22 cellular contexts compared by ENCODE assay signal in the genomic region with DNA sequence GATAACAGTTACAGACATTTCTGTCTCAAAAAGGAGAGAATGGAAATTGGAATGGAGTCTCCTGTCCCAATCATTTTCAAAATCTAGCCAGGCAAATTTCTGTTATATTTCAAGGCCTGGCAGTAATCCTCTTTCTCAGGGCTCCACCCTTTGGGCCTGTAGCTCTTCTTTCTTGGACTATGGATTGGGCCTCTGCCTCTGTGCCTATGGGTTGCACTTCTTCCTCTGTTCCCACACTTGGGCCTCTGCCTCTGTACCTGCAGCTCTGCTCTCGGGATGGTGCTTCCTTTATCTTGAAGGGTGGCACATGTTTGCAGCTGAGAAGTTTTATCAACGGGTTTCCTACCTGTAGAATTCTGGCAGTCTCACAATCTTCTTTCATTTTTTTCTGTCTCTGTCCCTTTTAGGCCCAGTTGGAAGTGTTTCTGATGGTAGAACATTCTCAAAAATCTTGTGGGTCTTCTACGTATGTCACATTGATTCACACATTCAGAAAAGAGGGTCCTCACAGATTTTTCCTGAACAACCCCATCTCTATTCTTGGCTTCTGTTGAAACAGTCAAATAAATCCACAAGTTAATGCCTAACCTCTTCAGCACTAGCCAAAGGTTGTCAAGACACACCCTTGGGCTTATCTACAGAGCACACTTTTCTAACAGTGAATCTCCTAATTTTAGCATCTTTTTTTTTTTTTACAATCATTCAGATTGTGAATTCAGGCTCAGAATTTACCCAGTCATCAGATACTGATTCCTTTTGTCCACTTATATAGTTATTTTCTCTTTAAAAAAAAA.
A peak's percentile ranks its signal among the peaks of the same experiment; 100 is the strongest.
DNase-seq lines count a peak whose midpoint lies in the region; ATAC-seq, FAIRE-seq and TF ChIP-seq lines count a peak whose summit lies in the region.
"Had no signal": no experiment of that assay in that cellular context is flagged by ENCODE, and none has a peak within 500 bp of the region (broad histone marks: within the 10 kb centered on the region; RNA-seq: fewer than 3 reads in every experiment).

No MANE protein-coding gene starts in this region.

- intact Hi-C loops in endothelial cell of umbilical vein (cut with micrococcal nuclease) (no loop called here), mucosa of descending colon (cut with DNase I, micrococcal nuclease) (no loop called here)

- 95% methylated on average over 1 of the region's 3 CpGs for WGBS in mesenchymal stem cell

- BruUV-seq in endothelial cell of umbilical vein (replicated peaks; lab: Mats Ljungman, UMichigan): no TSS peak

- TF ChIP-seq POLR2A in endothelial cell of umbilical vein (IDR thresholded peaks at IDR 0.05; ENCODE audit: low read depth, low read length): no peak

- H3K27me3 ChIP-seq in endothelial cell of umbilical vein (ENCODE audit: control insufficient read depth in 2 of 2, insufficient read depth in 2 of 2, low read length in 2 of 2) (no peaks in the 10 kb centered on the region), mesenchymal stem cell (ENCODE audit: control insufficient read depth in 1 of 2, insufficient read depth in 1 of 2, low read length in 2 of 2) (no peaks in the 10 kb centered on the region)

- no peaks in the 10 kb centered on the region for H3K9me3 ChIP-seq in endothelial cell of umbilical vein (replicated peaks; ENCODE audit: control insufficient read depth, insufficient read depth, low read length)
- no peaks in the 10 kb centered on the region for H3K9me3 ChIP-seq in mucosa of descending colon
- H3K9me3 ChIP-seq in mesenchymal stem cell (ENCODE audit: control insufficient read depth, low read length): no peaks in the 10 kb centered on the region
- H3K9me3 ChIP-seq: BLaER1, Caco-2, HAP-1 had no signal

- FAIRE-seq in colon (lab: Jason Lieb, UNC) (peak; percentile 69), endothelial cell of umbilical vein (lab: Jason Lieb, UNC) (peak; percentile 49)
- FAIRE-seq: G401.6, GM12892, H54 had no signal

- 0 out of 2 replicates have a peak overlapping the region, but pooled peaks have one; percentile 23 for H3K27ac Mint-ChIP-seq in WTC11
- no peak overlapping the region for H3K27ac Mint-ChIP-seq in stimulated activated naive CD8-positive, alpha-beta T cell treated with anti-CD3 and anti-CD28 coated beads, Interleukin-15, amount 100 ng/mL, for 72 hours
- H3K27ac Mint-ChIP-seq: B cell; CD4-positive, CD25-positive, alpha-beta regulatory T cell; CD8-positive, alpha-beta T cell; HFFc6 had no signal

- no peak overlapping the region for H2AK5ac ChIP-seq in mesenchymal stem cell (ENCODE audit: low read length, severe bottlenecking)

- H3K9ac ChIP-seq in endothelial cell of umbilical vein (replicated peaks; ENCODE audit: extremely low read depth, insufficient read depth, low read length) (no peak overlapping the region), mesenchymal stem cell (ENCODE audit: low read length) (no peak overlapping the region)
- H3K9ac ChIP-seq: BLaER1 had no signal

- ATAC-seq in WTC11 (no peak), mucosa of descending colon (peak; percentile 73), GM19395 (IDR thresholded peaks at IDR 0.05; ENCODE audit: unreplicated experiment) (no peak), HG03432 (IDR thresholded peaks at IDR 0.05; ENCODE audit: unreplicated experiment) (no peak)
- ATAC-seq in stimulated activated naive CD8-positive, alpha-beta T cell treated with anti-CD3 and anti-CD28 coated beads, Interleukin-15, amount 100 ng/mL, for 72 hours: no peak
- ATAC-seq: CD8-positive, alpha-beta T cell had no signal

- H3K36me3 ChIP-seq in endothelial cell of umbilical vein (ENCODE audit: control insufficient read depth in 2 of 2, extremely low read depth in 1 of 2, insufficient read depth in 2 of 2, low read length in 2 of 2) (no peaks in the 10 kb centered on the region), mucosa of descending colon (ENCODE audit: low read depth) (no peaks in the 10 kb centered on the region), mesenchymal stem cell (ENCODE audit: control insufficient read depth in 1 of 2, insufficient read depth in 2 of 2, low read depth in 1 of 2, low read length in 2 of 2) (no peaks in the 10 kb centered on the region)
- H3K36me3 ChIP-seq: BLaER1, HAP-1 had no signal

- H3K14ac ChIP-seq in mesenchymal stem cell (ENCODE audit: low read length in 2 of 2): no peak overlapping the region

- H3K4me1 Mint-ChIP-seq in WTC11: peaks cover 28% of the 10 kb centered on the region
- H3K4me1 Mint-ChIP-seq in stimulated activated naive CD8-positive, alpha-beta T cell treated with anti-CD3 and anti-CD28 coated beads, Interleukin-15, amount 100 ng/mL, for 72 hours: peaks cover 6% of the 10 kb centered on the region
- H3K4me1 Mint-ChIP-seq: B cell had no signal

- H4K91ac ChIP-seq in mesenchymal stem cell (ENCODE audit: low read length): no peak overlapping the region

- no peaks in the 10 kb centered on the region for H3K79me2 ChIP-seq in endothelial cell of umbilical vein (ENCODE audit: control insufficient read depth, insufficient read depth, low read length)

- H4K8ac ChIP-seq in mesenchymal stem cell (ENCODE audit: low read length): no peak overlapping the region

- H3K18ac ChIP-seq in mesenchymal stem cell (ENCODE audit: low read depth in 1 of 2, low read length in 2 of 2): no peak overlapping the region

- no peak overlapping the region for H2BK12ac ChIP-seq in mesenchymal stem cell (ENCODE audit: low read length in 2 of 2)

- H3K9me3 Mint-ChIP-seq in WTC11: no peaks in the 10 kb centered on the region; the same call in none of the 2 replicates
- H3K9me3 Mint-ChIP-seq in stimulated activated naive CD8-positive, alpha-beta T cell treated with anti-CD3 and anti-CD28 coated beads, Interleukin-15, amount 100 ng/mL, for 72 hours: no peaks in the 10 kb centered on the region
- H3K9me3 Mint-ChIP-seq: CD8-positive, alpha-beta T cell; HFFc6 had no signal

- dilution Hi-C loops in endothelial cell of umbilical vein (cut with MboI; ENCODE audit: extremely low pct_ligation_motif_present, low sequenced_read_pairs): no loop called here

- no peak overlapping the region for H3K27ac ChIP-seq in endothelial cell of umbilical vein (ENCODE audit: insufficient read depth, low read depth, low read length)
- H3K27ac ChIP-seq in mesenchymal stem cell (ENCODE audit: low read length, poor library complexity, severe bottlenecking): no peak overlapping the region
- H3K27ac ChIP-seq: BLaER1, C4-2B had no signal

- DNase-seq in WTC11 (ENCODE audit: low spot score) (no peak), endothelial cell of umbilical vein (ENCODE audit: low read depth, low spot score) (no peak), mucosa of descending colon (peak in 1 of 3 donors; percentile 23), mesenchymal stem cell (no peak)
- DNase-seq in stimulated activated naive CD8-positive, alpha-beta T cell treated with anti-CD3 and anti-CD28 coated beads, Interleukin-15, amount 100 ng/mL, for 72 hours: no peak
- DNase-seq: Caco-2; CD4-positive, CD25-positive, alpha-beta regulatory T cell; CD8-positive, alpha-beta T cell; DMS153; DND-41; GOT3; HFFc6 had no signal

- no peak overlapping the region for H2BK15ac ChIP-seq in mesenchymal stem cell (ENCODE audit: low read depth, poor library complexity, severe bottlenecking)

- no peaks in the 10 kb centered on the region for H3K79me1 ChIP-seq in mesenchymal stem cell (replicated peaks; ENCODE audit: low read length, poor library complexity, severe bottlenecking)

- no peaks in the 10 kb centered on the region for H4K20me1 ChIP-seq in endothelial cell of umbilical vein (replicated peaks; ENCODE audit: control insufficient read depth, extremely low read depth, insufficient read depth, low read length)
- H4K20me1 ChIP-seq: BLaER1 had no signal

- no peak overlapping the region for H3K4ac ChIP-seq in mesenchymal stem cell (ENCODE audit: low read depth in 1 of 2, low read length in 2 of 2)

- H3K27me3 Mint-ChIP-seq in WTC11 (ENCODE audit: low read depth): no peaks in the 10 kb centered on the region
- H3K27me3 Mint-ChIP-seq in stimulated activated naive CD8-positive, alpha-beta T cell treated with anti-CD3 and anti-CD28 coated beads, Interleukin-15, amount 100 ng/mL, for 72 hours: no peaks in the 10 kb centered on the region
- H3K27me3 Mint-ChIP-seq: B cell; CD4-positive, CD25-positive, alpha-beta regulatory T cell had no signal

- CTCF ChIA-PET in WTC11 (lab: Charles Lee) (no interaction called here), endothelial cell of umbilical vein (lab: Charles Lee) (no interaction called here)

- H2AFZ ChIP-seq in endothelial cell of umbilical vein (ENCODE audit: low read depth, low read length) (no peak overlapping the region), mesenchymal stem cell (ENCODE audit: low read depth, low read length) (no peak overlapping the region)

- H3K23ac ChIP-seq in mesenchymal stem cell (ENCODE audit: low read length in 2 of 2): no peak overlapping the region

- no peaks in the 10 kb centered on the region for H3K9me1 ChIP-seq in endothelial cell of umbilical vein (replicated peaks; ENCODE audit: control insufficient read depth, extremely low read depth, insufficient read depth, low read length)

- peaks cover 4% of the 10 kb centered on the region; the same call in 1 of the 2 replicates for H3K36me3 Mint-ChIP-seq in WTC11
- H3K36me3 Mint-ChIP-seq: CD8-positive, alpha-beta T cell had no signal

- H3K4me2 ChIP-seq in endothelial cell of umbilical vein (ENCODE audit: insufficient read depth, low read length): no peak overlapping the region
- no peak overlapping the region for H3K4me2 ChIP-seq in mesenchymal stem cell (ENCODE audit: low read length, poor library complexity, severe bottlenecking)
- H3K4me2 ChIP-seq: BLaER1 had no signal

- TF ChIP-seq CTCF in WTC11 (IDR thresholded peaks at IDR 0.05) (no peak), endothelial cell of umbilical vein (IDR thresholded peaks at IDR 0.05; ENCODE audit: extremely low read depth in 1 of 2, insufficient read depth in 1 of 2, low read depth in 1 of 2, low read length in 2 of 2) (no peak), mucosa of descending colon (IDR thresholded peaks at IDR 0.05) (no peak)

- H3K4me1 ChIP-seq in endothelial cell of umbilical vein (ENCODE audit: control insufficient read depth, extremely low read depth, insufficient read depth, low read length): peaks cover 19% of the 10 kb centered on the region
- no peaks in the 10 kb centered on the region for H3K4me1 ChIP-seq in mucosa of descending colon (ENCODE audit: low read depth)
- no peaks in the 10 kb centered on the region for H3K4me1 ChIP-seq in mesenchymal stem cell (ENCODE audit: control insufficient read depth, insufficient read depth, low read depth, low read length)
- H3K4me1 ChIP-seq: BLaER1, Caco-2 had no signal

- no peak overlapping the region for H2BK5ac ChIP-seq in mesenchymal stem cell (ENCODE audit: low read depth, low read length, poor library complexity, severe bottlenecking)

- H3K4me3 ChIP-seq in endothelial cell of umbilical vein (replicated peaks in 1 of 3; ENCODE audit: insufficient read depth in 1 of 3, low read depth in 1 of 3, low read length in 3 of 3) (no peak overlapping the region), mucosa of descending colon (no peak overlapping the region), mesenchymal stem cell (ENCODE audit: insufficient read depth in 1 of 2, low read depth in 1 of 2, low read length in 2 of 2) (no peak overlapping the region)
- H3K4me3 ChIP-seq: BLaER1, HAP-1 had no signal

- POLR2A ChIA-PET in WTC11 (lab: Charles Lee) (no interaction called here), endothelial cell of umbilical vein (lab: Charles Lee) (no interaction called here)

- no peak overlapping the region for H2BK120ac ChIP-seq in mesenchymal stem cell (ENCODE audit: low read depth, low read length)

- H3K4me3 Mint-ChIP-seq in WTC11: no peak overlapping the region
- H3K4me3 Mint-ChIP-seq in stimulated activated naive CD8-positive, alpha-beta T cell treated with anti-CD3 and anti-CD28 coated beads, Interleukin-15, amount 100 ng/mL, for 72 hours: no peak overlapping the region
- H3K4me3 Mint-ChIP-seq: B cell; CD4-positive, CD25-positive, alpha-beta regulatory T cell; CD8-positive, alpha-beta T cell; HFFc6 had no signal
